ENCODE assay signal across 8 cellular contexts in genomic region chr16:30941600-30942420, GRCh38. TPM values are rescaled to one million over a fixed set of nuclear protein-coding genes. Genes with fewer than 3 reads are reported as not detected.
A peak's percentile ranks its signal among the peaks of the same experiment; 100 is the strongest.
DNase-seq lines count a peak whose midpoint lies in the region; ATAC-seq and TF ChIP-seq lines count a peak whose summit lies in the region.

No MANE protein-coding gene starts in this region.

- no peaks in the 10 kb centered on the region for H3K27me3 ChIP-seq in endocrine pancreas (ENCODE audit: control insufficient read depth, insufficient read depth, low read length)

- DNase-seq in AML-193 (lab: John Stamatoyannopoulos, UW) (peak; percentile 54 to 69), NCI-H460 (ENCODE audit: extremely low read depth, low read depth) (peak; percentile 78), mucosa of descending colon (peak; percentile 81 to 88 (median 85)), stromal cell of bone marrow (ENCODE audit: low read depth) (peak; percentile 28)
- DNase-seq in activated CD4-positive, alpha-beta memory T cell treated with anti-CD3 and anti-CD28 coated beads for 36 hours: peak; percentile 84

- peaks cover 14% of the 10 kb centered on the region for H3K36me3 Mint-ChIP-seq in activated CD4-positive, alpha-beta memory T cell treated with anti-CD3 and anti-CD28 coated beads for 36 hours

- H3K36me3 ChIP-seq in endocrine pancreas (ENCODE audit: control insufficient read depth, insufficient read depth, low read length) (no peaks in the 10 kb centered on the region), mucosa of descending colon (ENCODE audit: low read depth) (no peaks in the 10 kb centered on the region)

- CTCF ChIA-PET in activated CD4-positive, alpha-beta memory T cell treated with anti-CD3 and anti-CD28 coated beads for 36 hours (lab: Charles Lee): interaction anchor here (0.7 to 5.1 kb wide), 35 partner anchors 8 to 499 kb away, joined by 3 to 71 read pairs (median 5); partner anchors contain the start of genes BCL7C, ORAI3 and VKORC1

- ATAC-seq in GM18520 (IDR thresholded peaks at IDR 0.05; ENCODE audit: unreplicated experiment) (peak; percentile 86), HG03095 (IDR thresholded peaks at IDR 0.05; ENCODE audit: unreplicated experiment) (peak; percentile 72), mucosa of descending colon (peak; percentile 97)

- no peak overlapping the region for H3K4me3 ChIP-seq in endocrine pancreas (ENCODE audit: control insufficient read depth, insufficient read depth, low read length)
- H3K4me3 ChIP-seq in mucosa of descending colon: no peak overlapping the region

- H3K27me3 Mint-ChIP-seq in activated CD4-positive, alpha-beta memory T cell treated with anti-CD3 and anti-CD28 coated beads for 36 hours: no peaks in the 10 kb centered on the region

- H3K4me1 ChIP-seq in endocrine pancreas (ENCODE audit: control insufficient read depth, insufficient read depth, low read length) (no peaks in the 10 kb centered on the region), mucosa of descending colon (ENCODE audit: low read depth) (peaks cover 15% of the 10 kb centered on the region)

- intact Hi-C loops in activated CD4-positive, alpha-beta memory T cell treated with anti-CD3 and anti-CD28 coated beads for 36 hours (cut with micrococcal nuclease): loop anchor here (2.0 kb wide), 2 partner anchors 19 to 45 kb away; partner anchors contain the start of genes CTF1 and FBXL19
- intact Hi-C loops in mucosa of descending colon (cut with DNase I, micrococcal nuclease): loop anchor here in 1 of 2 donors (5.0 kb wide), 1 partner anchor 75 kb away; no protein-coding TSS in a partner anchor

- peak overlapping the region; percentile 72 for H3K27ac Mint-ChIP-seq in activated CD4-positive, alpha-beta memory T cell treated with anti-CD3 and anti-CD28 coated beads for 36 hours

- POLR2A ChIA-PET in activated CD4-positive, alpha-beta memory T cell treated with anti-CD3 and anti-CD28 coated beads for 36 hours (lab: Charles Lee): interaction anchor here (0.5 to 1.6 kb wide), 2 partner anchors 63 to 97 kb away, joined by 4 read pairs; no protein-coding TSS in a partner anchor

- H3K4me3 Mint-ChIP-seq in activated CD4-positive, alpha-beta memory T cell treated with anti-CD3 and anti-CD28 coated beads for 36 hours: peak overlapping the region; percentile 32

- TF ChIP-seq CTCF in mucosa of descending colon (IDR thresholded peaks at IDR 0.05): peak; percentile 89

- peak overlapping the region; percentile 11 for H3K9ac ChIP-seq in endocrine pancreas (ENCODE audit: control insufficient read depth, insufficient read depth, low read length)

- H3K4me1 Mint-ChIP-seq in activated CD4-positive, alpha-beta memory T cell treated with anti-CD3 and anti-CD28 coated beads for 36 hours (ENCODE audit: low read depth): peaks cover 18% of the 10 kb centered on the region

- H3K9me3 ChIP-seq in endocrine pancreas (ENCODE audit: control insufficient read depth, low read length) (no peaks in the 10 kb centered on the region), mucosa of descending colon (no peaks in the 10 kb centered on the region)

- no peaks in the 10 kb centered on the region for H3K9me3 Mint-ChIP-seq in activated CD4-positive, alpha-beta memory T cell treated with anti-CD3 and anti-CD28 coated beads for 36 hours

RNA-seq across cellular contexts. Expression of gene ORAI3, which starts 7.1 kb away (rescaled TPM):
- 20.1 and 21.9 TPM in 2 replicates for total RNA-seq in NCI-H460 (2014; rRNA removed; shearing (Covaris generic))
- polyA plus RNA-seq in NCI-H460 (2014; cell fraction: nucleus; rRNA removed): 12.5 and 13.1 TPM in 2 replicates
- total RNA-seq in activated CD4-positive, alpha-beta memory T cell treated with anti-CD3 and anti-CD28 coated beads for 36 hours: 1 to 10 TPM; 9.6 to 9.7 TPM
- total RNA-seq in mucosa of descending colon: 10 to 100 TPM; 14.6 to 24.6 (median 15.4) TPM

RNA-seq across cellular contexts. Expression of gene SETD1A, which starts 15.7 kb away (rescaled TPM):
- total RNA-seq in NCI-H460 (2014; rRNA removed; shearing (Covaris generic)): 5.0 and 6.8 TPM in 2 replicates
- polyA plus RNA-seq in NCI-H460 (2014; cell fraction: nucleus; rRNA removed): 6.8 and 8.9 TPM in 2 replicates
- total RNA-seq in activated CD4-positive, alpha-beta memory T cell treated with anti-CD3 and anti-CD28 coated beads for 36 hours: 10 to 100 TPM; 16.4 to 17.4 TPM
- total RNA-seq in mucosa of descending colon: 10 to 100 TPM; 13.4 to 24.7 (median 13.7) TPM

RNA-seq across cellular contexts. Expression of gene FBXL19, which starts 18.4 kb away (rescaled TPM):
- 12.3 and 14.2 TPM in 2 replicates for total RNA-seq in NCI-H460 (2014; rRNA removed; shearing (Covaris generic))
- 16.4 and 19.5 TPM in 2 replicates for polyA plus RNA-seq in NCI-H460 (2014; cell fraction: nucleus; rRNA removed)
- 10 to 100 TPM; 21.0 to 22.2 TPM for total RNA-seq in activated CD4-positive, alpha-beta memory T cell treated with anti-CD3 and anti-CD28 coated beads for 36 hours
- total RNA-seq in mucosa of descending colon: 10 to 100 TPM; 17.6 to 30.3 (median 22.4) TPM

RNA-seq across cellular contexts. Expression of gene HSD3B7, which starts 43.2 kb away (rescaled TPM):
- 16.0 and 17.0 TPM in 2 replicates for total RNA-seq in NCI-H460 (2014; rRNA removed; shearing (Covaris generic))
- 31.0 and 35.9 TPM in 2 replicates for polyA plus RNA-seq in NCI-H460 (2014; cell fraction: nucleus; rRNA removed)
- 1 to 10 TPM; 2.2 TPM for total RNA-seq in activated CD4-positive, alpha-beta memory T cell treated with anti-CD3 and anti-CD28 coated beads for 36 hours
- 10 to 100 TPM; 16.5 to 27.7 (median 23.2) TPM for total RNA-seq in mucosa of descending colon

RNA-seq across cellular contexts. Expression of gene CTF1, which starts 45.4 kb away (rescaled TPM):
- total RNA-seq in NCI-H460 (2014; rRNA removed; shearing (Covaris generic)): 0.59 and 0.92 TPM in 2 replicates
- polyA plus RNA-seq in NCI-H460 (2014; cell fraction: nucleus; rRNA removed): 0.32 and 0.65 TPM in 2 replicates
- total RNA-seq in activated CD4-positive, alpha-beta memory T cell treated with anti-CD3 and anti-CD28 coated beads for 36 hours: under 1 TPM; 0.22 to 0.43 TPM
- 1 to 10 TPM; 1.1 to 7.6 (median 1.5) TPM for total RNA-seq in mucosa of descending colon

Comparison
In these comparisons a context has a peak if more than half of its experiments do, and no peak if none do; other contexts are left out.
1. DNase-seq: peak in every context shown above with its lines; median percentile 85 in mucosa of descending colon; 84 in activated CD4-positive, alpha-beta memory T cell treated with anti-CD3 and anti-CD28 coated beads for 36 hours; 78 in NCI-H460; 62 in AML-193; 28 in stromal cell of bone marrow.